In genomic region chr1:15760520-15761211, GRCh38 we compare ENCODE assay signal across 8 cellular contexts. TPM values are rescaled to one million over a fixed set of nuclear protein-coding genes. Genes with fewer than 3 reads are reported as not detected.
DNase-seq lines count a peak whose midpoint lies in the region; ATAC-seq, FAIRE-seq and TF ChIP-seq lines count a peak whose summit lies in the region.

No MANE protein-coding gene starts in this region.

- DNase-seq in LHCN-M2 (ENCODE audit: low read depth) (peak; percentile 47), lung microvascular endothelial cell (ENCODE audit: low read depth in 2 of 2) (peak; percentile 48 to 73), upper lobe of right lung (no peak), NK-92 (lab: John Stamatoyannopoulos, UW; ENCODE audit: unreplicated experiment) (no peak), NCI-H1092 treated with DMSO at 0.1 percent for 48 hours (lab: John Stamatoyannopoulos, UW) (no peak)
- no peak for DNase-seq in activated CD4-positive, alpha-beta T cell treated with anti-CD3 and anti-CD28 coated beads, Interleukin-2, amount 10 ng/mL, durations not matched to agents 24 days and 14 days

- H3K9me3 ChIP-seq in upper lobe of right lung: no peaks in the 10 kb centered on the region

- H3K27me3 ChIP-seq in upper lobe of right lung: peaks cover 22% of the 10 kb centered on the region

- peaks cover 17% of the 10 kb centered on the region for H3K4me1 ChIP-seq in upper lobe of right lung

- no peaks in the 10 kb centered on the region for H3K36me3 ChIP-seq in upper lobe of right lung

- H3K4me3 Mint-ChIP-seq in activated CD4-positive, alpha-beta T cell treated with anti-CD3 and anti-CD28 coated beads, Interleukin-2, amount 10 ng/mL, durations not matched to agents 24 days and 14 days: no peak overlapping the region

- peak overlapping the region; percentile 66 for H3K4me3 ChIP-seq in upper lobe of right lung

- peaks cover 54% of the 10 kb centered on the region for H3K27me3 Mint-ChIP-seq in activated CD4-positive, alpha-beta T cell treated with anti-CD3 and anti-CD28 coated beads, Interleukin-2, amount 10 ng/mL, durations not matched to agents 24 days and 14 days

- no peaks in the 10 kb centered on the region for H3K9me3 Mint-ChIP-seq in activated CD4-positive, alpha-beta T cell treated with anti-CD3 and anti-CD28 coated beads, Interleukin-2, amount 10 ng/mL, durations not matched to agents 24 days and 14 days

- H3K27ac Mint-ChIP-seq in activated CD4-positive, alpha-beta T cell treated with anti-CD3 and anti-CD28 coated beads, Interleukin-2, amount 10 ng/mL, durations not matched to agents 24 days and 14 days: no peak overlapping the region

- peak; percentile 57 for FAIRE-seq in endometrium (lab: Jason Lieb, UNC)

- peak overlapping the region; percentile 81 for H3K27ac ChIP-seq in upper lobe of right lung

- ATAC-seq in upper lobe of right lung (peak; percentile 32), HG02610 (IDR thresholded peaks at IDR 0.05; ENCODE audit: unreplicated experiment) (no peak)

- intact Hi-C loops in upper lobe of right lung (cut with DNase I): no loop called here
- intact Hi-C loops in activated CD4-positive, alpha-beta T cell treated with anti-CD3 and anti-CD28 coated beads, Interleukin-2, amount 10 ng/mL, durations not matched to agents 24 days and 14 days (cut with micrococcal nuclease): no loop called here

- no peaks in the 10 kb centered on the region for H3K36me3 Mint-ChIP-seq in activated CD4-positive, alpha-beta T cell treated with anti-CD3 and anti-CD28 coated beads, Interleukin-2, amount 10 ng/mL, durations not matched to agents 24 days and 14 days (ENCODE audit: low read depth)

- TF ChIP-seq CTCF in upper lobe of right lung (IDR thresholded peaks at IDR 0.05): peak; percentile 13

- peaks cover 5% of the 10 kb centered on the region for H3K4me1 Mint-ChIP-seq in activated CD4-positive, alpha-beta T cell treated with anti-CD3 and anti-CD28 coated beads, Interleukin-2, amount 10 ng/mL, durations not matched to agents 24 days and 14 days

RNA-seq across cellular contexts. Expression of gene FBLIM1, which starts 2.1 kb away (rescaled TPM):
- total RNA-seq in LHCN-M2 (2014; rRNA removed) (10.3 and 10.4 TPM in 2 replicates), lung microvascular endothelial cell (110 and 128 TPM in 2 replicates), upper lobe of right lung (39.0 TPM)
- polyA plus RNA-seq in LHCN-M2 (2012): 21.0 TPM
- total RNA-seq in activated CD4-positive, alpha-beta T cell treated with anti-CD3 and anti-CD28 coated beads, Interleukin-2, amount 10 ng/mL, durations not matched to agents 24 days and 14 days: not detected in 2 replicates

RNA-seq across cellular contexts. Expression of gene TMEM82, which starts 18.4 kb away (rescaled TPM):
- total RNA-seq in LHCN-M2 (2014; rRNA removed) (0.11 TPM in 1 of 2 replicates, not detected in the other), lung microvascular endothelial cell (not detected in 2 replicates), upper lobe of right lung (not detected)
- not detected for polyA plus RNA-seq in LHCN-M2 (2012)
- total RNA-seq in activated CD4-positive, alpha-beta T cell treated with anti-CD3 and anti-CD28 coated beads, Interleukin-2, amount 10 ng/mL, durations not matched to agents 24 days and 14 days: not detected in 2 replicates

RNA-seq across cellular contexts. Expression of gene SLC25A34, which starts 24.6 kb away (rescaled TPM):
- total RNA-seq in LHCN-M2 (2014; rRNA removed) (0.19 and 0.40 TPM in 2 replicates), lung microvascular endothelial cell (0.22 and 0.60 TPM in 2 replicates), upper lobe of right lung (3.0 TPM)
- 0.16 TPM for polyA plus RNA-seq in LHCN-M2 (2012)
- total RNA-seq in activated CD4-positive, alpha-beta T cell treated with anti-CD3 and anti-CD28 coated beads, Interleukin-2, amount 10 ng/mL, durations not matched to agents 24 days and 14 days: 1.4 and 1.5 TPM in 2 replicates

RNA-seq across cellular contexts. Expression of gene UQCRHL, which starts 46.8 kb away (rescaled TPM):
- 1.3 and 1.4 TPM in 2 replicates for total RNA-seq in LHCN-M2 (2014; rRNA removed)
- polyA plus RNA-seq in LHCN-M2 (2012): 5.4 TPM
- total RNA-seq in lung microvascular endothelial cell: 3.3 and 6.3 TPM in 2 replicates
- 0.93 TPM for total RNA-seq in upper lobe of right lung
- total RNA-seq in activated CD4-positive, alpha-beta T cell treated with anti-CD3 and anti-CD28 coated beads, Interleukin-2, amount 10 ng/mL, durations not matched to agents 24 days and 14 days: 1.5 TPM in 2 replicates

Comparison
In these comparisons a context has a peak if more than half of its experiments do, and no peak if none do; other contexts are left out.
1. DNase-seq: peak in LHCN-M2 (single experiment) and lung microvascular endothelial cell (2 of 2); none in upper lobe of right lung (single experiment), NK-92 (single experiment), NCI-H1092 treated with DMSO at 0.1 percent for 48 hours (single experiment) and activated CD4-positive, alpha-beta T cell treated with anti-CD3 and anti-CD28 coated beads, Interleukin-2, amount 10 ng/mL, durations not matched to agents 24 days and 14 days (single experiment).
2. RNA of gene FBLIM1, which starts 2.1 kb away (total RNA-seq): 110 to 128 TPM in lung microvascular endothelial cell, 39.0 TPM in upper lobe of right lung (single experiment) and 10.3 to 10.4 TPM in LHCN-M2; not detected in activated CD4-positive, alpha-beta T cell treated with anti-CD3 and anti-CD28 coated beads, Interleukin-2, amount 10 ng/mL, durations not matched to agents 24 days and 14 days; every median in the first group is over 10 times any median in the second.